1 cellular context compared by ENCODE assay signal in genomic region chr2:96321230-96322103, GRCh38.
TF ChIP-seq lines count a peak whose summit lies in the region.

No MANE protein-coding gene starts in this region.

TF ChIP-seq in HepG2, 621 proteins besides CTCF, POLR2A, EP300 and RAD21 (continued from another document and continues in another):
- TF ChIP-seq, protein P1, sequence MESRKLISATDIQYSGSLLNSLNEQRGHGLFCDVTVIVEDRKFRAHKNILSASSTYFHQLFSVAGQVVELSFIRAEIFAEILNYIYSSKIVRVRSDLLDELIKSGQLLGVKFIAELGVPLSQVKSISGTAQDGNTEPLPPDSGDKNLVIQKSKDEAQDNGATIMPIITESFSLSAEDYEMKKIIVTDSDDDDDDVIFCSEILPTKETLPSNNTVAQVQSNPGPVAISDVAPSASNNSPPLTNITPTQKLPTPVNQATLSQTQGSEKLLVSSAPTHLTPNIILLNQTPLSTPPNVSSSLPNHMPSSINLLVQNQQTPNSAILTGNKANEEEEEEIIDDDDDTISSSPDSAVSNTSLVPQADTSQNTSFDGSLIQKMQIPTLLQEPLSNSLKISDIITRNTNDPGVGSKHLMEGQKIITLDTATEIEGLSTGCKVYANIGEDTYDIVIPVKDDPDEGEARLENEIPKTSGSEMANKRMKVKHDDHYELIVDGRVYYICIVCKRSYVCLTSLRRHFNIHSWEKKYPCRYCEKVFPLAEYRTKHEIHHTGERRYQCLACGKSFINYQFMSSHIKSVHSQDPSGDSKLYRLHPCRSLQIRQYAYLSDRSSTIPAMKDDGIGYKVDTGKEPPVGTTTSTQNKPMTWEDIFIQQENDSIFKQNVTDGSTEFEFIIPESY (CRISPR knock-in tag; IDR thresholded peaks at IDR 0.05) = no peak
- TF ChIP-seq SNAPC2 (CRISPR knock-in tag; IDR thresholded peaks at IDR 0.05) (no peak), ZNF496 (CRISPR knock-in tag; IDR thresholded peaks at IDR 0.05; ENCODE audit: insufficient replicate concordance) (no peak), ZNF274 (CRISPR knock-in tag; IDR thresholded peaks at IDR 0.05) (peak; percentile 89), ZNF777 (CRISPR knock-in tag; IDR thresholded peaks at IDR 0.05) (peak; percentile 89), ZSCAN29 (CRISPR knock-in tag; conservative IDR thresholded peaks at IDR 0.05) (peak; percentile 89), SIN3A (IDR thresholded peaks at IDR 0.05; ENCODE audit: borderline replicate concordance, low read depth, low read length) (no peak), ZNF616 (CRISPR knock-in tag; IDR thresholded peaks at IDR 0.05; ENCODE audit: low read depth) (0 out of 2 replicates have a peak, but pooled peaks have one; percentile 25), HES4 (CRISPR knock-in tag; IDR thresholded peaks at IDR 0.05; ENCODE audit: borderline replicate concordance) (peak; percentile 59; the same call in 1 of the 2 replicates), ZNF773 (CRISPR knock-in tag; IDR thresholded peaks at IDR 0.05; ENCODE audit: borderline replicate concordance) (no peak), ZNF737 (CRISPR knock-in tag; IDR thresholded peaks at IDR 0.05; ENCODE audit: borderline replicate concordance) (peak; percentile 62; the same call in 1 of the 2 replicates), ARID4A (CRISPR knock-in tag; IDR thresholded peaks at IDR 0.05; ENCODE audit: borderline replicate concordance) (peak; percentile 48; the same call in 1 of the 2 replicates), RBM39 (IDR thresholded peaks at IDR 0.05; ENCODE audit: low read depth, low read length, poor library complexity, severe bottlenecking) (peak; percentile 31), RBFOX2 (IDR thresholded peaks at IDR 0.05; ENCODE audit: low read depth, low read length) (peak; percentile 38; the same call in 1 of the 2 replicates), ZNF317 (CRISPR knock-in tag; IDR thresholded peaks at IDR 0.05) (peak; percentile 36; the same call in 1 of the 2 replicates), ZNF468 (CRISPR knock-in tag; IDR thresholded peaks at IDR 0.05) (peak; percentile 65; the same call in 1 of the 2 replicates), RARG (CRISPR knock-in tag; IDR thresholded peaks at IDR 0.05; ENCODE audit: low read depth) (0 out of 2 replicates have a peak, but pooled peaks have one; percentile 62), SP140L (CRISPR knock-in tag; IDR thresholded peaks at IDR 0.05; ENCODE audit: borderline replicate concordance) (no peak), SYNCRIP (IDR thresholded peaks at IDR 0.05; ENCODE audit: insufficient read depth, low read depth, low read length) (no peak), TCF12 (IDR thresholded peaks at IDR 0.05) (no peak), TCF12 (CRISPR knock-in tag; IDR thresholded peaks at IDR 0.05) (0 out of 2 replicates have a peak, but pooled peaks have one; percentile 72), ZNF850 (CRISPR knock-in tag; conservative IDR thresholded peaks at IDR 0.05) (no peak), ZNF12 (CRISPR knock-in tag; IDR thresholded peaks at IDR 0.05) (no peak; the same call in 1 of the 2 replicates), HIVEP1 (CRISPR knock-in tag; IDR thresholded peaks at IDR 0.05) (peak; percentile 75), ZSCAN12 (CRISPR knock-in tag; IDR thresholded peaks at IDR 0.05) (peak; percentile 87; the same call in 1 of the 2 replicates), POGZ (CRISPR knock-in tag; IDR thresholded peaks at IDR 0.05) (0 out of 2 replicates have a peak, but pooled peaks have one; percentile 31), ZSCAN21 (CRISPR knock-in tag; IDR thresholded peaks at IDR 0.05; ENCODE audit: borderline replicate concordance) (0 out of 2 replicates have a peak, but pooled peaks have one; percentile 62), ZC3H4 (CRISPR knock-in tag; IDR thresholded peaks at IDR 0.05; ENCODE audit: borderline replicate concordance) (no peak), NR2F2 (IDR thresholded peaks at IDR 0.05; ENCODE audit: borderline replicate concordance, low read depth) (no peak), PHB2 (IDR thresholded peaks at IDR 0.05; ENCODE audit: partially characterized antibody) (no peak), ZNF607 (CRISPR knock-in tag; IDR thresholded peaks at IDR 0.05; ENCODE audit: borderline replicate concordance) (peak; percentile 89), KLF6 (CRISPR knock-in tag; IDR thresholded peaks at IDR 0.05) (0 out of 2 replicates have a peak, but pooled peaks have one; percentile 31), TEAD3 (CRISPR knock-in tag; optimal IDR thresholded peaks at IDR 0.05; ENCODE audit: borderline replicate concordance) (peak; percentile 26), TP53 (CRISPR knock-in tag; conservative IDR thresholded peaks at IDR 0.05) (no peak), ZNF549 (CRISPR knock-in tag; IDR thresholded peaks at IDR 0.05) (no peak), CCAR2 (optimal IDR thresholded peaks at IDR 0.05; ENCODE audit: low read depth, low read length) (no peak), ZNF350 (CRISPR knock-in tag; IDR thresholded peaks at IDR 0.05; ENCODE audit: borderline replicate concordance, low read depth) (no peak; the same call in 1 of the 2 replicates), FOXK1 (CRISPR knock-in tag; IDR thresholded peaks at IDR 0.05; ENCODE audit: borderline replicate concordance, low read depth) (no peak), ZNF432 (CRISPR knock-in tag; IDR thresholded peaks at IDR 0.05; ENCODE audit: borderline replicate concordance) (no peak), SOX13 (IDR thresholded peaks at IDR 0.05) (no peak; the same call in 1 of the 2 replicates), SOX13 (CRISPR knock-in tag; conservative IDR thresholded peaks at IDR 0.05 in 1 of 2, IDR thresholded peaks at IDR 0.05 in 1 of 2) (0 out of 4 replicates have a peak, but pooled peaks of 1 of the 2 experiments have one; percentile 5), ZBTB7A (CRISPR knock-in tag; IDR thresholded peaks at IDR 0.05) (no peak), ZNF619 (CRISPR knock-in tag; IDR thresholded peaks at IDR 0.05) (no peak; the same call in 1 of the 2 replicates), ZNF7 (CRISPR knock-in tag; IDR thresholded peaks at IDR 0.05) (0 out of 2 replicates have a peak, but pooled peaks have one; percentile 10)
- TF ChIP-seq, protein P2, sequence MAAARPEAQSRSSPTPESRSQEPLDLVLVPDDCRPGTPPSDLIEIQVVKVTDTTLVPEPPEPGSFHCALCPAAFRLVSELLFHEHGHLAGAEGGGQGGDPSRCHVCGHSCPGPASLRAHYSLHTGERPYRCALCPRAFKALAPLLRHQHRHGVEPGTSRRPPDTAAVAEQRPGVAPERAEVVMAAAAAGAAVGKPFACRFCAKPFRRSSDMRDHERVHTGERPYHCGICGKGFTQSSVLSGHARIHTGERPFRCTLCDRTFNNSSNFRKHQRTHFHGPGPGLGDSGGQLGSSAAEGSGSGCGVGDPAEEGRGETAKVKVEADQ (CRISPR knock-in tag; IDR thresholded peaks at IDR 0.05; ENCODE audit: borderline replicate concordance) = peak; percentile 69
- TF ChIP-seq, protein P3, sequence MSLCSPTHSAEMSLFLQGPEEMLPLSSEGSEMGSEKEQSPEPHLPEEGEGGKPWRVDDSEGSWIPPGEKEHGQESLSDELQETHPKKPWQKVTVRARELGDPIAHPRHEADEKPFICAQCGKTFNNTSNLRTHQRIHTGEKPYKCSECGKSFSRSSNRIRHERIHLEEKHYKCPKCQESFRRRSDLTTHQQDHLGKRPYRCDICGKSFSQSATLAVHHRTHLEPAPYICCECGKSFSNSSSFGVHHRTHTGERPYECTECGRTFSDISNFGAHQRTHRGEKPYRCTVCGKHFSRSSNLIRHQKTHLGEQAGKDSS (CRISPR knock-in tag; IDR thresholded peaks at IDR 0.05; ENCODE audit: borderline replicate concordance, low read depth) = 0 out of 2 replicates have a peak, but pooled peaks have one; percentile 16
- TF ChIP-seq, protein P4, sequence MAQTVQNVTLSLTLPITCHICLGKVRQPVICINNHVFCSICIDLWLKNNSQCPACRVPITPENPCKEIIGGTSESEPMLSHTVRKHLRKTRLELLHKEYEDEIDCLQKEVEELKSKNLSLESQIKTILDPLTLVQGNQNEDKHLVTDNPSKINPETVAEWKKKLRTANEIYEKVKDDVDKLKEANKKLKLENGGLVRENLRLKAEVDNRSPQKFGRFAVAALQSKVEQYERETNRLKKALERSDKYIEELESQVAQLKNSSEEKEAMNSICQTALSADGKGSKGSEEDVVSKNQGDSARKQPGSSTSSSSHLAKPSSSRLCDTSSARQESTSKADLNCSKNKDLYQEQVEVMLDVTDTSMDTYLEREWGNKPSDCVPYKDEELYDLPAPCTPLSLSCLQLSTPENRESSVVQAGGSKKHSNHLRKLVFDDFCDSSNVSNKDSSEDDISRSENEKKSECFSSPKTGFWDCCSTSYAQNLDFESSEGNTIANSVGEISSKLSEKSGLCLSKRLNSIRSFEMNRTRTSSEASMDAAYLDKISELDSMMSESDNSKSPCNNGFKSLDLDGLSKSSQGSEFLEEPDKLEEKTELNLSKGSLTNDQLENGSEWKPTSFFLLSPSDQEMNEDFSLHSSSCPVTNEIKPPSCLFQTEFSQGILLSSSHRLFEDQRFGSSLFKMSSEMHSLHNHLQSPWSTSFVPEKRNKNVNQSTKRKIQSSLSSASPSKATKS (CRISPR knock-in tag; IDR thresholded peaks at IDR 0.05) = no peak; the same call in 1 of the 2 replicates
- TF ChIP-seq, protein P5, sequence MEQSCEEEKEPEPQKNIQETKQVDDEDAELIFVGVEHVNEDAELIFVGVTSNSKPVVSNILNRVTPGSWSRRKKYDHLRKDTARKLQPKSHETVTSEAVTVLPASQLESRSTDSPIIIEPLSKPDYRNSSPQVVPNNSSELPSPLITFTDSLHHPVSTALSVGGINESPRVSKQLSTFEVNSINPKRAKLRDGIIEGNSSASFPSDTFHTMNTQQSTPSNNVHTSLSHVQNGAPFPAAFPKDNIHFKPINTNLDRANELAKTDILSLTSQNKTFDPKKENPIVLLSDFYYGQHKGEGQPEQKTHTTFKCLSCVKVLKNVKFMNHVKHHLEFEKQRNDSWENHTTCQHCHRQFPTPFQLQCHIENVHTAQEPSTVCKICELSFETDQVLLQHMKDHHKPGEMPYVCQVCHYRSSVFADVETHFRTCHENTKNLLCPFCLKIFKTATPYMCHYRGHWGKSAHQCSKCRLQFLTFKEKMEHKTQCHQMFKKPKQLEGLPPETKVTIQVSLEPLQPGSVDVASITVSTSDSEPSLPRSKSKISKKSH (CRISPR knock-in tag; IDR thresholded peaks at IDR 0.05; ENCODE audit: borderline replicate concordance) = no peak
- TF ChIP-seq, protein P6, sequence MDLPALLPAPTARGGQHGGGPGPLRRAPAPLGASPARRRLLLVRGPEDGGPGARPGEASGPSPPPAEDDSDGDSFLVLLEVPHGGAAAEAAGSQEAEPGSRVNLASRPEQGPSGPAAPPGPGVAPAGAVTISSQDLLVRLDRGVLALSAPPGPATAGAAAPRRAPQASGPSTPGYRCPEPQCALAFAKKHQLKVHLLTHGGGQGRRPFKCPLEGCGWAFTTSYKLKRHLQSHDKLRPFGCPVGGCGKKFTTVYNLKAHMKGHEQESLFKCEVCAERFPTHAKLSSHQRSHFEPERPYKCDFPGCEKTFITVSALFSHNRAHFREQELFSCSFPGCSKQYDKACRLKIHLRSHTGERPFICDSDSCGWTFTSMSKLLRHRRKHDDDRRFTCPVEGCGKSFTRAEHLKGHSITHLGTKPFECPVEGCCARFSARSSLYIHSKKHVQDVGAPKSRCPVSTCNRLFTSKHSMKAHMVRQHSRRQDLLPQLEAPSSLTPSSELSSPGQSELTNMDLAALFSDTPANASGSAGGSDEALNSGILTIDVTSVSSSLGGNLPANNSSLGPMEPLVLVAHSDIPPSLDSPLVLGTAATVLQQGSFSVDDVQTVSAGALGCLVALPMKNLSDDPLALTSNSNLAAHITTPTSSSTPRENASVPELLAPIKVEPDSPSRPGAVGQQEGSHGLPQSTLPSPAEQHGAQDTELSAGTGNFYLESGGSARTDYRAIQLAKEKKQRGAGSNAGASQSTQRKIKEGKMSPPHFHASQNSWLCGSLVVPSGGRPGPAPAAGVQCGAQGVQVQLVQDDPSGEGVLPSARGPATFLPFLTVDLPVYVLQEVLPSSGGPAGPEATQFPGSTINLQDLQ (CRISPR knock-in tag; IDR thresholded peaks at IDR 0.05) = peak; percentile 85; the same call in 1 of the 2 replicates
- TF ChIP-seq, protein P7, sequence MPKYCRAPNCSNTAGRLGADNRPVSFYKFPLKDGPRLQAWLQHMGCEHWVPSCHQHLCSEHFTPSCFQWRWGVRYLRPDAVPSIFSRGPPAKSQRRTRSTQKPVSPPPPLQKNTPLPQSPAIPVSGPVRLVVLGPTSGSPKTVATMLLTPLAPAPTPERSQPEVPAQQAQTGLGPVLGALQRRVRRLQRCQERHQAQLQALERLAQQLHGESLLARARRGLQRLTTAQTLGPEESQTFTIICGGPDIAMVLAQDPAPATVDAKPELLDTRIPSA (CRISPR knock-in tag; IDR thresholded peaks at IDR 0.05; ENCODE audit: borderline replicate concordance) = peak; percentile 25; the same call in 1 of the 2 replicates
- TF ChIP-seq, protein P8, sequence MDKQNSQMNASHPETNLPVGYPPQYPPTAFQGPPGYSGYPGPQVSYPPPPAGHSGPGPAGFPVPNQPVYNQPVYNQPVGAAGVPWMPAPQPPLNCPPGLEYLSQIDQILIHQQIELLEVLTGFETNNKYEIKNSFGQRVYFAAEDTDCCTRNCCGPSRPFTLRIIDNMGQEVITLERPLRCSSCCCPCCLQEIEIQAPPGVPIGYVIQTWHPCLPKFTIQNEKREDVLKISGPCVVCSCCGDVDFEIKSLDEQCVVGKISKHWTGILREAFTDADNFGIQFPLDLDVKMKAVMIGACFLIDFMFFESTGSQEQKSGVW (CRISPR knock-in tag; IDR thresholded peaks at IDR 0.05; ENCODE audit: borderline replicate concordance) = no peak
